1 cellular context compared by ENCODE assay signal in the genomic region with DNA sequence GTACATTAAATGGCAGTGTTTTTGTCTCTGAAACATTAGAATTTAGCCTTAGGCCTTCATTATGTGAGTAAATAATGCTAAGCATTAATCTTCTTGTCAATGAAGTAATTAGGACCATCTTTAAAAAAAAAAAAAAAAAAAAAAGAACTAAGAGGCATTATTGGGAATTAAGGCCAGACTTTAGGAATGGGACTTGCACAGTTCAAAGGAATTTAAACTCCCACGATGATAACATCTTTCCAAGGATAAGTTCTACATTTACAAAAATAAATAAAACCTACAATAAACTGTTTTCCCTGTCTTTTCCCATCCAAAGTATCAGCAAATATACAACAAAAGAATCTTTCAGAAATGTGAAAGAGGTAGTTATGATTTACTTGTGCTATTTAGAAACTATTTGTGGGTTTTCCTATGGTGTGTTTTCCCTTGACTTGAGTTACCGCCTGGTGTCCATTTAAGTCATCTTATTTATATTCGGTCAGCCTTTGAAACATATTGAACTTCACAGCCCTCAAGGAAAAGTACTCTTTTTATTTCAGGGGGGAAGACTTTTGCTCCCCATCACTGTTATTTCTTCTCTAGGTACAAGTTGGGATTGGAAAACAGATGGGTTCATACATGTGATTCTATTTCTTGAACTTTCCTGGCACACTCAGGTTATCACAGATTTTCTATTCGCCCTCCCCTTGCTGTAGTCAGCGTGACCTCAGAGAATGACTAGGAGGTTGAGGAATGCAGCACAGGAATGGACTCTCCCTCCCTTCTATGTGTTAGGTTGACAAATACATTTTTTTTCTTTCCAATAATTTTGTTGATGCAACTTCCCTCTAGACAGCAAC.
TF ChIP-seq lines count a peak whose summit lies in the region.

No MANE protein-coding gene starts in this region.

TF ChIP-seq in IMR-90, 13 proteins besides CTCF, POLR2A, EP300 and RAD21:
- TF ChIP-seq FOS (IDR thresholded peaks at IDR 0.05; ENCODE audit: low read depth, low read length) (peak; percentile 66), MAFK (IDR thresholded peaks at IDR 0.05; ENCODE audit: low read depth, low read length) (no peak), RCOR1 (IDR thresholded peaks at IDR 0.05; ENCODE audit: insufficient replicate concordance, low read length) (no peak), RFX5 (IDR thresholded peaks at IDR 0.05; ENCODE audit: low read depth, low read length) (no peak), MXI1 (IDR thresholded peaks at IDR 0.05; ENCODE audit: borderline replicate concordance, low read depth, low read length) (no peak), MAZ (IDR thresholded peaks at IDR 0.05; ENCODE audit: borderline replicate concordance, low read depth, low read length) (peak; percentile 74), BHLHE40 (IDR thresholded peaks at IDR 0.05; ENCODE audit: low read depth, low read length) (no peak; the same call in 1 of the 2 replicates), SMC3 (IDR thresholded peaks at IDR 0.05; ENCODE audit: low read depth, low read length) (no peak), CEBPB (IDR thresholded peaks at IDR 0.05; ENCODE audit: low read depth, low read length) (peak; percentile 70; the same call in 1 of the 2 replicates), NFE2L2 (IDR thresholded peaks at IDR 0.05; ENCODE audit: low read depth, low read length) (peak; percentile 20; the same call in 1 of the 2 replicates), CHD1 (IDR thresholded peaks at IDR 0.05; ENCODE audit: low read depth, low read length) (no peak)
- TF ChIP-seq, protein P1, sequence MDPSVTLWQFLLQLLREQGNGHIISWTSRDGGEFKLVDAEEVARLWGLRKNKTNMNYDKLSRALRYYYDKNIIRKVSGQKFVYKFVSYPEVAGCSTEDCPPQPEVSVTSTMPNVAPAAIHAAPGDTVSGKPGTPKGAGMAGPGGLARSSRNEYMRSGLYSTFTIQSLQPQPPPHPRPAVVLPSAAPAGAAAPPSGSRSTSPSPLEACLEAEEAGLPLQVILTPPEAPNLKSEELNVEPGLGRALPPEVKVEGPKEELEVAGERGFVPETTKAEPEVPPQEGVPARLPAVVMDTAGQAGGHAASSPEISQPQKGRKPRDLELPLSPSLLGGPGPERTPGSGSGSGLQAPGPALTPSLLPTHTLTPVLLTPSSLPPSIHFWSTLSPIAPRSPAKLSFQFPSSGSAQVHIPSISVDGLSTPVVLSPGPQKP (IDR thresholded peaks at IDR 0.05; ENCODE audit: borderline replicate concordance, low read depth, low read length): no peak
- TF ChIP-seq, protein P2, sequence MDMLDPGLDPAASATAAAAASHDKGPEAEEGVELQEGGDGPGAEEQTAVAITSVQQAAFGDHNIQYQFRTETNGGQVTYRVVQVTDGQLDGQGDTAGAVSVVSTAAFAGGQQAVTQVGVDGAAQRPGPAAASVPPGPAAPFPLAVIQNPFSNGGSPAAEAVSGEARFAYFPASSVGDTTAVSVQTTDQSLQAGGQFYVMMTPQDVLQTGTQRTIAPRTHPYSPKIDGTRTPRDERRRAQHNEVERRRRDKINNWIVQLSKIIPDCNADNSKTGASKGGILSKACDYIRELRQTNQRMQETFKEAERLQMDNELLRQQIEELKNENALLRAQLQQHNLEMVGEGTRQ (IDR thresholded peaks at IDR 0.05; ENCODE audit: low read depth, low read length): no peak
